27 cellular contexts compared by ENCODE assay signal in genomic region chr3:187875868-187876267, GRCh38.
"Had no signal": no experiment of that assay in that cellular context is flagged by ENCODE, and none has a peak within 500 bp of the region (broad histone marks: within the 10 kb centered on the region; RNA-seq: fewer than 3 reads in every experiment).

No MANE protein-coding gene starts in this region.

- H3K4me3 ChIP-seq: dorsolateral prefrontal cortex, gastrocnemius medialis, lower lobe of right lung, ovary, psoas muscle, sigmoid colon, testis, tibial artery had no signal

- H3K9me3 ChIP-seq: gastrocnemius medialis, lower lobe of right lung, ovary, psoas muscle, sigmoid colon, testis, tibial artery had no signal

- H3K27me3 ChIP-seq: dorsolateral prefrontal cortex, gastrocnemius medialis, ovary, sigmoid colon, testis, tibial artery had no signal

- H3K27ac ChIP-seq: dorsolateral prefrontal cortex, epithelial cell of prostate, gastrocnemius medialis, lower lobe of right lung, ovary, psoas muscle, sigmoid colon, testis, tibial artery had no signal

- H3K36me3 ChIP-seq: gastrocnemius medialis, lower lobe of right lung, ovary, sigmoid colon, tibial artery had no signal

- FAIRE-seq: keratinocyte, urothelium cell line had no signal

- DNase-seq: dorsolateral prefrontal cortex; effector CD4-positive, alpha-beta T cell; endodermal cell; foreskin fibroblast; gastrocnemius medialis; head of caudate nucleus; left ventricle myocardium superior; lower lobe of right lung; naive thymus-derived CD8-positive, alpha-beta T cell; nephron progenitor cell; occipital lobe; ovary; posterior cingulate gyrus; psoas muscle; right cardiac atrium; sigmoid colon; stimulated activated CD4-positive, alpha-beta T cell treated with anti-CD3 and anti-CD28 coated beads, Interleukin-2, amount 100 ng/mL, for 24 hours; stimulated activated CD4-positive, alpha-beta T cell treated with anti-CD3 and anti-CD28 coated beads, Interleukin-4, amount 100 ng/mL, for 24 hours; stimulated activated naive CD8-positive, alpha-beta T cell treated with anti-CD3 and anti-CD28 coated beads, Interleukin-15, Interleukin-2, amounts not matched to agents 100 U/mL and 50 U/mL, for 24 hours; substantia nigra; testis; tibial artery had no signal

- H3K4me1 ChIP-seq: gastrocnemius medialis, psoas muscle, sigmoid colon, testis, tibial artery had no signal

- ATAC-seq: esophagus mucosa; gastrocnemius medialis; left ventricle myocardium superior; naive thymus-derived CD8-positive, alpha-beta T cell; psoas muscle; right cardiac atrium; stimulated activated effector memory CD8-positive, alpha-beta T cell treated with anti-CD3 and anti-CD28 coated beads, Interleukin-12 subunit alpha, Interleukin-12 subunit beta, amount 100 ng/mL, for 72 hours; stimulated activated naive CD8-positive, alpha-beta T cell treated with anti-CD3 and anti-CD28 coated beads, Interleukin-15, Interleukin-2, amounts not matched to agents 100 U/mL and 50 U/mL, for 24 hours had no signal
